9 cellular contexts compared by ENCODE assay signal in the genomic region with DNA sequence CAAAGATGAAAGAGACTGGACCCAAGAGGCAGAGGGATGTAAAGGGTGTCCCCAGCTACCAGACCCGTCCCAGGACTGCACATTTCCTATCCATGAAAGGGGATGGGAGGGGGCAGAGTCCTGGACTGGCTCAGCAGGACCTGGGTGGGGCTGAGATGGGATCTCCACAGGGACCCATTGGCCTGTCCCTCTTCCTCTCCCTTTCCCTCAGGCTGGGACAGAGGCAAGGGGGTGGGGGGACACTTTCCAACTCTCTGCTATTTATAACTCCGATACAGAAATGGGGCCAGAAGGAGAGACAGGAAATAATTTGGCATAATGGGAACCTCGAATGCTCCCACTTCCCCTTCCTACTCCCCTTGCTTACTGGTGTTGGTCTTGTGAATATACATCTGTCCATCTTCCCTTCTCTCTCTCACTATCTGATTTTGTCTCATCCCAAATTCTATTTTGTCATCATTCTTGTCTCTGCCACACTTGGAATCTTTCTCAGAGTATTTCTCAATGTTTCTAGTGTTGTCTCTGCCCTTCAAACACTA. TPM values are rescaled to one million over a fixed set of nuclear protein-coding genes. Genes with fewer than 3 reads are reported as not detected.
DNase-seq lines count a peak whose midpoint lies in the region; ATAC-seq and TF ChIP-seq lines count a peak whose summit lies in the region.
"Had no signal": no experiment of that assay in that cellular context is flagged by ENCODE, and none has a peak within 500 bp of the region (broad histone marks: within the 10 kb centered on the region; RNA-seq: fewer than 3 reads in every experiment).

No MANE protein-coding gene starts in this region.

- no peaks in the 10 kb centered on the region for H3K9me2 ChIP-seq in Karpas-422 (replicated peaks; ENCODE audit: insufficient read depth, low read length)

- H3K4me3 ChIP-seq in AG04450 (ENCODE audit: low read depth, low read length) (peak overlapping the region; percentile 65), Karpas-422 (ENCODE audit: low read length) (no peak overlapping the region)

- H3K4me3 Mint-ChIP-seq in endothelial cell (ENCODE audit: unreplicated experiment) = peak overlapping the region; percentile 84
- H3K4me3 Mint-ChIP-seq in natural killer cell treated with Interleukin-12 subunit alpha and Interleukin-12 subunit beta and Interleukin-15 and Interleukin-18, amount 100 ng/mL, for 72 hours = peak overlapping the region; percentile 80

- H3K27me3 Mint-ChIP-seq in endothelial cell (ENCODE audit: unreplicated experiment) = peaks cover 13% of the 10 kb centered on the region
- peaks cover 26 to 40% of the 10 kb centered on the region in 2 donors for H3K27me3 Mint-ChIP-seq in natural killer cell treated with Interleukin-12 subunit alpha and Interleukin-12 subunit beta and Interleukin-15 and Interleukin-18, amount 100 ng/mL, for 72 hours

- TF ChIP-seq CTCF in AG04450 (IDR thresholded peaks at IDR 0.05; ENCODE audit: low read depth, low read length) (no peak), endothelial cell (IDR thresholded peaks at IDR 0.05; ENCODE audit: unreplicated experiment) (no peak)

- H3K4me1 Mint-ChIP-seq in endothelial cell (ENCODE audit: unreplicated experiment) = peaks cover 12% of the 10 kb centered on the region
- peaks cover 19 to 22% of the 10 kb centered on the region in 2 donors for H3K4me1 Mint-ChIP-seq in natural killer cell treated with Interleukin-12 subunit alpha and Interleukin-12 subunit beta and Interleukin-15 and Interleukin-18, amount 100 ng/mL, for 72 hours (ENCODE audit: low read depth in 2 of 2)

- CTCF ChIA-PET in AG04450 (lab: Charles Lee) = no interaction called here

- ATAC-seq in natural killer cell treated with Interleukin-12 subunit alpha and Interleukin-12 subunit beta and Interleukin-15 and Interleukin-18, amount 100 ng/mL, for 72 hours = no peak
- ATAC-seq in GM21515 (IDR thresholded peaks at IDR 0.05; ENCODE audit: unreplicated experiment) = no peak

- H3K27ac ChIP-seq in AG04450 (ENCODE audit: low read depth, low read length) = no peak overlapping the region
- H3K27ac ChIP-seq in Karpas-422 (ENCODE audit: low read length) = no peak overlapping the region

- H2AFZ ChIP-seq in Karpas-422 (ENCODE audit: low read length) = no peak overlapping the region

- H3K27me3 ChIP-seq in AG04450 (ENCODE audit: control insufficient read depth, insufficient read depth, low read length) (peaks cover 7% of the 10 kb centered on the region), Karpas-422 (ENCODE audit: low read length) (no peaks in the 10 kb centered on the region)

- H3K9ac ChIP-seq in Karpas-422 (ENCODE audit: low read length) = no peak overlapping the region

- peaks cover 12% of the 10 kb centered on the region for H3K4me1 ChIP-seq in Karpas-422 (ENCODE audit: low read length)

- H3K4me2 ChIP-seq in Karpas-422 (ENCODE audit: low read depth, low read length, poor library complexity, severe bottlenecking) = peak overlapping the region; percentile 59

- H3K9me3 Mint-ChIP-seq in endothelial cell (ENCODE audit: unreplicated experiment) = no peaks in the 10 kb centered on the region
- H3K9me3 Mint-ChIP-seq in natural killer cell treated with Interleukin-12 subunit alpha and Interleukin-12 subunit beta and Interleukin-15 and Interleukin-18, amount 100 ng/mL, for 72 hours = no peaks in the 10 kb centered on the region

- no peaks in the 10 kb centered on the region for H4K20me1 ChIP-seq in Karpas-422 (ENCODE audit: insufficient read depth, low read depth, low read length)

- no peaks in the 10 kb centered on the region for H3K36me3 ChIP-seq in Karpas-422 (ENCODE audit: insufficient read depth, low read length)

- peaks cover 3% of the 10 kb centered on the region for H3K36me3 Mint-ChIP-seq in endothelial cell (ENCODE audit: low read depth, unreplicated experiment)
- H3K36me3 Mint-ChIP-seq in natural killer cell treated with Interleukin-12 subunit alpha and Interleukin-12 subunit beta and Interleukin-15 and Interleukin-18, amount 100 ng/mL, for 72 hours = no peaks in the 10 kb centered on the region

- H3K27ac Mint-ChIP-seq in endothelial cell (ENCODE audit: unreplicated experiment) = peak overlapping the region; percentile 44
- H3K27ac Mint-ChIP-seq in natural killer cell treated with Interleukin-12 subunit alpha and Interleukin-12 subunit beta and Interleukin-15 and Interleukin-18, amount 100 ng/mL, for 72 hours = peak overlapping the region in 1 of 2 donors; percentile 9

- H3K9me3 ChIP-seq in AG04450 (ENCODE audit: control insufficient read depth, insufficient read depth, low read length) (no peaks in the 10 kb centered on the region; the same call in 1 of the 2 replicates), Karpas-422 (ENCODE audit: low read length) (no peaks in the 10 kb centered on the region)

- DNase-seq in AG04450 (ENCODE audit: low read depth, low spot score) = no peak
- no peak for DNase-seq in Karpas-422
- DNase-seq in endothelial cell (ENCODE audit: low spot score) = no peak
- no peak for DNase-seq in natural killer cell treated with Interleukin-12 subunit alpha and Interleukin-12 subunit beta and Interleukin-15 and Interleukin-18, amount 100 ng/mL, for 72 hours (ENCODE audit: low spot score)
- no peak for DNase-seq in hepatic stellate cell (ENCODE audit: low spot score)
- DNase-seq in NCI-H2107 treated with DMSO at 0.1 percent for 48 hours (lab: John Stamatoyannopoulos, UW; ENCODE audit: unreplicated experiment) = no peak
- no peak for DNase-seq in NCI-H1436 treated with DMSO at 0.1 percent for 48 hours (lab: John Stamatoyannopoulos, UW)
- DNase-seq: NCI-H1092 treated with DMSO at 0.1 percent for 48 hours had no signal

- no peaks in the 10 kb centered on the region for H3K79me2 ChIP-seq in Karpas-422 (ENCODE audit: low read length)

- POLR2A ChIA-PET in AG04450 (lab: Yijun Ruan, JAX) = no interaction called here

RNA-seq across cellular contexts. Expression of gene ITGA7, which starts 1.1 kb away (rescaled TPM):
- 9.1 and 12.2 TPM in 2 replicates for polyA plus RNA-seq in AG04450 (2011; rRNA removed)
- 8.0 and 8.8 TPM in 2 replicates for polyA minus RNA-seq in AG04450 (2011; rRNA and poly(A)+ RNA removed)
- 0.78 and 2.6 TPM in 2 replicates for total RNA-seq in Karpas-422 (2014; rRNA removed; shearing (Covaris generic); ENCODE audit: low replicate concordance)
- 4.0 TPM for total RNA-seq in endothelial cell (ENCODE audit: unreplicated experiment)
- 1 to 10 TPM; 2.1 to 4.2 TPM for total RNA-seq in natural killer cell treated with Interleukin-12 subunit alpha and Interleukin-12 subunit beta and Interleukin-15 and Interleukin-18, amount 100 ng/mL, for 72 hours

RNA-seq across cellular contexts. Expression of gene BLOC1S1, which starts 7.1 kb away (rescaled TPM):
- 132 and 155 TPM in 2 replicates for polyA plus RNA-seq in AG04450 (2011; rRNA removed)
- polyA minus RNA-seq in AG04450 (2011; rRNA and poly(A)+ RNA removed) = 58.0 and 72.8 TPM in 2 replicates
- total RNA-seq in Karpas-422 (2014; rRNA removed; shearing (Covaris generic); ENCODE audit: low replicate concordance) = 83.4 and 191 TPM in 2 replicates
- total RNA-seq in endothelial cell (ENCODE audit: unreplicated experiment) = 66.5 TPM
- total RNA-seq in natural killer cell treated with Interleukin-12 subunit alpha and Interleukin-12 subunit beta and Interleukin-15 and Interleukin-18, amount 100 ng/mL, for 72 hours = 10 to 100 TPM; 54.8 to 85.8 TPM

RNA-seq across cellular contexts. Expression of gene RDH5, which starts 11.4 kb away (rescaled TPM):
- 4.9 and 5.2 TPM in 2 replicates for polyA plus RNA-seq in AG04450 (2011; rRNA removed)
- polyA minus RNA-seq in AG04450 (2011; rRNA and poly(A)+ RNA removed) = 4.2 and 7.1 TPM in 2 replicates
- 12.4 and 12.8 TPM in 2 replicates for total RNA-seq in Karpas-422 (2014; rRNA removed; shearing (Covaris generic); ENCODE audit: low replicate concordance)
- total RNA-seq in endothelial cell (ENCODE audit: unreplicated experiment) = 4.4 TPM
- 10 to 100 TPM; 10.2 to 11.7 TPM for total RNA-seq in natural killer cell treated with Interleukin-12 subunit alpha and Interleukin-12 subunit beta and Interleukin-15 and Interleukin-18, amount 100 ng/mL, for 72 hours

RNA-seq across cellular contexts. Expression of gene CD63, which starts 20.0 kb away (rescaled TPM):
- polyA plus RNA-seq in AG04450 (2011; rRNA removed) = 1,757 and 1,955 TPM in 2 replicates
- 793 and 860 TPM in 2 replicates for polyA minus RNA-seq in AG04450 (2011; rRNA and poly(A)+ RNA removed)
- total RNA-seq in Karpas-422 (2014; rRNA removed; shearing (Covaris generic); ENCODE audit: low replicate concordance) = 150 and 266 TPM in 2 replicates
- total RNA-seq in endothelial cell (ENCODE audit: unreplicated experiment) = 1,134 TPM
- 100 to 1,000 TPM; 263 to 327 TPM for total RNA-seq in natural killer cell treated with Interleukin-12 subunit alpha and Interleukin-12 subunit beta and Interleukin-15 and Interleukin-18, amount 100 ng/mL, for 72 hours

RNA-seq across cellular contexts. Expression of gene GDF11, which starts 34.2 kb away (rescaled TPM):
- polyA plus RNA-seq in AG04450 (2011; rRNA removed) = 4.2 and 6.7 TPM in 2 replicates
- 7.5 and 10.6 TPM in 2 replicates for polyA minus RNA-seq in AG04450 (2011; rRNA and poly(A)+ RNA removed)
- 2.9 and 7.8 TPM in 2 replicates for total RNA-seq in Karpas-422 (2014; rRNA removed; shearing (Covaris generic); ENCODE audit: low replicate concordance)
- total RNA-seq in endothelial cell (ENCODE audit: unreplicated experiment) = 9.3 TPM
- total RNA-seq in natural killer cell treated with Interleukin-12 subunit alpha and Interleukin-12 subunit beta and Interleukin-15 and Interleukin-18, amount 100 ng/mL, for 72 hours = 10 to 100 TPM in 1 of 2 donors, 1 to 10 TPM in 1; 5.0 to 18.4 TPM
